Comparison of ENCODE assay signal across 8 cellular contexts in genomic region chr1:39671793-39672550, GRCh38. TPM values are rescaled to one million over a fixed set of nuclear protein-coding genes. Genes with fewer than 3 reads are reported as not detected.
A peak's percentile ranks its signal among the peaks of the same experiment; 100 is the strongest.
DNase-seq lines count a peak whose midpoint lies in the region; ATAC-seq, FAIRE-seq and TF ChIP-seq lines count a peak whose summit lies in the region.

NT5C1A (minus strand) TSS chr1:39672107; CDS start chr1:39672038, 69 bp downstream.

- no peak within 1 kb of the TSS for H2AK5ac ChIP-seq in H1 (ENCODE audit: low read depth, low read length)

- H2BK120ac ChIP-seq in H1 (replicated peaks; ENCODE audit: low read depth, low read length) = no peak within 1 kb of the TSS

- H4K20me1 ChIP-seq in H1 (replicated peaks in 1 of 2; ENCODE audit: control insufficient read depth in 1 of 2, insufficient read depth in 2 of 2, low read length in 2 of 2) = peaks cover 1 to 6% of the 10 kb centered on the region in 2 experiments

- H3K23me2 ChIP-seq in H1 (ENCODE audit: low read depth, low read length) = peaks cover 3% of the 10 kb centered on the region; the same call in 1 of the 2 replicates

- FAIRE-seq in H1 (lab: Jason Lieb, UNC) = no peak

- no peak within 1 kb of the TSS for H3K56ac ChIP-seq in H1 (replicated peaks; ENCODE audit: insufficient read length, low read depth, low read length)

- H3K27me3 ChIP-seq in WERI-Rb-1 (ENCODE audit: insufficient read depth, low read depth, severe bottlenecking) (peaks cover 31% of the 10 kb centered on the region), H1 (replicated peaks in 1 of 4; ENCODE audit: control insufficient read depth in 3 of 4, extremely low read depth in 1 of 4, insufficient read depth in 3 of 4, low read length in 3 of 4) (peaks cover 66 to 93% (median 85%) of the 10 kb centered on the region in 4 experiments)

- H3K36me3 ChIP-seq in WERI-Rb-1 (no peaks in the 10 kb centered on the region), H1 (ENCODE audit: control insufficient read depth in 2 of 4, insufficient read depth in 4 of 4, low read length in 3 of 4) (peaks cover 0 to 3% (median 0%) of the 10 kb centered on the region in 4 experiments; a peak in 1 of 8 replicates), mucosa of descending colon (ENCODE audit: low read depth) (no peaks in the 10 kb centered on the region), urinary bladder (ENCODE audit: insufficient read depth) (no peaks in the 10 kb centered on the region)

- no peak within 1 kb of the TSS for H3K14ac ChIP-seq in H1 (ENCODE audit: insufficient read length)

- H2BK20ac ChIP-seq in H1 (ENCODE audit: low read length) = no peak within 1 kb of the TSS

- H3K9me3 ChIP-seq in WERI-Rb-1 (ENCODE audit: severe bottlenecking) (no peaks in the 10 kb centered on the region), H1 (ENCODE audit: insufficient read depth in 2 of 2, low read depth in 1 of 2, low read length in 1 of 2) (no peaks in the 10 kb centered on the region; a peak in 1 of 4 replicates), mucosa of descending colon (no peaks in the 10 kb centered on the region)

- no peak within 1 kb of the TSS for H2AFZ ChIP-seq in H1 (ENCODE audit: low read length)

- H3K9ac ChIP-seq in H1 (replicated peaks in 1 of 4; ENCODE audit: extremely low read depth in 1 of 4, low read depth in 3 of 4, low read length in 3 of 4) = no peak within 1 kb of the TSS

- no peak within 1 kb of the TSS for H3K18ac ChIP-seq in H1 (ENCODE audit: extremely low read depth, low read length)

- H3K4me1 ChIP-seq in H1 (replicated peaks in 1 of 4; ENCODE audit: control insufficient read depth in 3 of 4, insufficient read depth in 4 of 4, low read length in 3 of 4) = peaks cover 0 to 11% (median 5%) of the 10 kb centered on the region in 4 experiments; a peak in 5 of 7 replicates
- no peaks in the 10 kb centered on the region for H3K4me1 ChIP-seq in mucosa of descending colon (ENCODE audit: low read depth)
- H3K4me1 ChIP-seq in urinary bladder (ENCODE audit: insufficient read depth) = no peaks in the 10 kb centered on the region

- H3K4me3 ChIP-seq in WERI-Rb-1 (ENCODE audit: low read depth, low read length) (peak within 1 kb of the TSS; percentile 45), H1 (ENCODE audit: extremely low read depth in 1 of 4, insufficient read depth in 2 of 4, low read depth in 3 of 4, low read length in 4 of 4) (peak within 1 kb of the TSS; percentile 27 to 61 (median 36)), mucosa of descending colon (no peak within 1 kb of the TSS), urinary bladder (ENCODE audit: low read depth, low read length) (peak within 1 kb of the TSS; percentile 54)

- no peak within 1 kb of the TSS for H2BK5ac ChIP-seq in H1 (ENCODE audit: low read depth, low read length)

- WGBS in H1 (ENCODE audit: extremely low coverage in 1 of 2, insufficient coverage in 1 of 2, insufficient read length in 1 of 2, insufficient replicate concordance in 2 of 2, low coverage in 1 of 2, low lambda C conversion rate in 2 of 2, missing lambda C conversion rate in 1 of 2), 2 experiments = 3% methylated on average over 54 of the region's 55 CpGs; no CpG with 5 or more reads in 1 of the 2 experiments
- 2% methylated on average over 55 of the region's 55 CpGs for WGBS in urinary bladder

- no peak within 1 kb of the TSS for H2BK15ac ChIP-seq in H1 (ENCODE audit: low read length)

- peak within 1 kb of the TSS; percentile 35; the same call in 1 of the 2 replicates for H4K8ac ChIP-seq in H1 (ENCODE audit: extremely low read depth, insufficient read depth, low read length)

- no peak within 1 kb of the TSS for H2BK12ac ChIP-seq in H1 (ENCODE audit: low read depth, low read length)

- CTCF ChIA-PET in H1 (lab: Charles Lee; ENCODE audit: partially characterized antibody) = interaction anchor here (1.1 to 10.5 kb wide), 28 partner anchors 8 to 342 kb away, joined by 3 to 184 read pairs (median 14); partner anchors contain the start of genes HEYL, HPCAL4, PABPC4 and PPIE

- intact Hi-C loops in mucosa of descending colon (cut with DNase I, micrococcal nuclease) = no loop called here

- H3K27ac ChIP-seq in WERI-Rb-1 (no peak within 1 kb of the TSS), H1 (ENCODE audit: low read depth, low read length) (no peak within 1 kb of the TSS), urinary bladder (ENCODE audit: low read depth) (no peak within 1 kb of the TSS)

- DNase-seq in activated CD4-positive, CD25-positive, alpha-beta regulatory T cell treated with anti-CD3 and anti-CD28 coated beads, Interleukin-2, amount 50 U/mL, for 72 hours = no peak
- DNase-seq in WERI-Rb-1 (peak; percentile 29), H1 (ENCODE audit: low read depth in 1 of 2, low spot score in 2 of 2) (peak in 1 of 2 experiments; percentile 70), mucosa of descending colon (peak in 1 of 3 donors; percentile 29)

- TF ChIP-seq EP300 in H1 (IDR thresholded peaks at IDR 0.05; ENCODE audit: borderline replicate concordance in 1 of 2, low read depth in 2 of 2, low read length in 2 of 2) = no peak

- no peaks in the 10 kb centered on the region for H3K79me2 ChIP-seq in H1 (ENCODE audit: control insufficient read depth in 1 of 2, insufficient read depth in 2 of 2, low read length in 2 of 2)

- no peak within 1 kb of the TSS for H3K23ac ChIP-seq in H1 (ENCODE audit: insufficient read length)

- peak within 1 kb of the TSS; percentile 90 for H3K4me2 ChIP-seq in H1 (ENCODE audit: insufficient read depth in 1 of 2, low read depth in 2 of 2, low read length in 2 of 2)

- H3K4ac ChIP-seq in H1 (replicated peaks; ENCODE audit: insufficient read length, low read depth, low read length) = no peak within 1 kb of the TSS

- H3K79me1 ChIP-seq in H1 (ENCODE audit: low read depth, low read length) = no peaks in the 10 kb centered on the region

- POLR2A ChIA-PET in H1 (lab: Charles Lee; ENCODE audit: partially characterized antibody) = interaction anchor here (1.0 to 3.4 kb wide), 5 partner anchors 12 to 67 kb away, joined by 3 to 15 read pairs (median 4); partner anchors contain the start of gene HPCAL4

- H4K91ac ChIP-seq in H1 (replicated peaks; ENCODE audit: insufficient read length, low read length) = no peak within 1 kb of the TSS

- ATAC-seq in activated CD4-positive, CD25-positive, alpha-beta regulatory T cell treated with anti-CD3 and anti-CD28 coated beads, Interleukin-2, amount 50 U/mL, for 24 hours = peak; percentile 45 to 60
- ATAC-seq in mucosa of descending colon (peak; percentile 51), HG02973 (IDR thresholded peaks at IDR 0.05; ENCODE audit: unreplicated experiment) (no peak), GM19328 (IDR thresholded peaks at IDR 0.05; ENCODE audit: unreplicated experiment) (no peak)

- no peak for TF ChIP-seq POLR2A in H1 (IDR thresholded peaks at IDR 0.05; ENCODE audit: control extremely low read depth in 1 of 2, low read depth in 2 of 2, low read length in 2 of 2)

- TF ChIP-seq CTCF in WERI-Rb-1 (IDR thresholded peaks at IDR 0.05; ENCODE audit: low read depth, low read length) (no peak), H1 (IDR thresholded peaks at IDR 0.05; ENCODE audit: control extremely low read depth in 1 of 3, insufficient read depth in 1 of 3, low read depth in 1 of 3, low read length in 3 of 3) (no peak), mucosa of descending colon (IDR thresholded peaks at IDR 0.05) (no peak)

- no peak within 1 kb of the TSS for H4K5ac ChIP-seq in H1 (ENCODE audit: insufficient read length, low read depth, low read length)

- TF ChIP-seq RAD21 in H1 (IDR thresholded peaks at IDR 0.05 in 1 of 2, conservative IDR thresholded peaks at IDR 0.05 in 1 of 2; ENCODE audit: low read depth in 2 of 2, low read length in 2 of 2) = no peak

TF ChIP-seq in H1, 55 proteins besides CTCF, POLR2A, EP300 and RAD21:
- peak; percentile 93 for TF ChIP-seq SUZ12 (IDR thresholded peaks at IDR 0.05; ENCODE audit: low read length)
- TF ChIP-seq KDM4A (IDR thresholded peaks at IDR 0.05; ENCODE audit: low read depth, low read length, severe bottlenecking) = peak; percentile 48
- TF ChIP-seq USF2 (IDR thresholded peaks at IDR 0.05; ENCODE audit: low read length) = no peak
- no peak for TF ChIP-seq MAX (IDR thresholded peaks at IDR 0.05)
- peak; percentile 92 for TF ChIP-seq EZH2 (IDR thresholded peaks at IDR 0.05; ENCODE audit: low read depth, low read length, severe bottlenecking)
- TF ChIP-seq TBP (IDR thresholded peaks at IDR 0.05; ENCODE audit: low read depth, low read length) = no peak
TF ChIP-seq in H1: peak in this region for 3.

RNA-seq across cellular contexts. Expression of gene NT5C1A, which starts in this region (rescaled TPM):
- total RNA-seq in H1 (2021; fragmentation: NEBNext Ultra II Directional; extraction: Animal tissue kit (Norgen Biotek cat#: 25700)) = not detected in 2 replicates
- polyA plus RNA-seq in H1 (2011; rRNA removed) (0.06 TPM in 1 of 2 replicates, not detected in the other), urinary bladder (0.27 TPM)
- not detected for polyA plus RNA-seq in H1 (2011; cell fraction: cytosol; rRNA removed)
- polyA plus RNA-seq in H1 (2011; cell fraction: nucleus; rRNA removed) = not detected
- polyA plus RNA-seq in H1 (2012, experiment 1 of 2) = not detected in 4 replicates
- not detected for polyA plus RNA-seq in H1 (2012, experiment 2 of 2)
- polyA plus RNA-seq in H1 (2013, experiment 1 of 2) = not detected
- polyA plus RNA-seq in H1 (2013, experiment 2 of 2) = not detected
- 0.16 TPM in 1 of 2 replicates, not detected in the other for polyA minus RNA-seq in H1 (2011; rRNA and poly(A)+ RNA removed)
- not detected for polyA minus RNA-seq in H1 (2011; cell fraction: cytosol; rRNA and poly(A)+ RNA removed)
- polyA minus RNA-seq in H1 (2011; cell fraction: nucleus; rRNA and poly(A)+ RNA removed) = not detected
- total RNA-seq in mucosa of descending colon (under 1 TPM in 1 of 3 donors, not detected in 2; 0.27 TPM), urinary bladder (2.1 TPM)

Comparison
In these comparisons a context has a peak if more than half of its experiments do, and no peak if none do; other contexts are left out.
1. Peak in ATAC-seq in mucosa of descending colon; RNA of the gene not detected or under 1 TPM.
2. ATAC-seq: peak in activated CD4-positive, CD25-positive, alpha-beta regulatory T cell treated with anti-CD3 and anti-CD28 coated beads, Interleukin-2, amount 50 U/mL, for 24 hours (2 of 2); none in HG02973 (single experiment) and GM19328 (single experiment).